ENCODE assay signal across 19 cellular contexts in genomic region chr1:147924813-147925212, GRCh38. TPM values are rescaled to one million over a fixed set of nuclear protein-coding genes. Genes with fewer than 3 reads are reported as not detected.
DNase-seq lines count a peak whose midpoint lies in the region; ATAC-seq and TF ChIP-seq lines count a peak whose summit lies in the region.
"Had no signal": no experiment of that assay in that cellular context is flagged by ENCODE, and none has a peak within 500 bp of the region (broad histone marks: within the 10 kb centered on the region; RNA-seq: fewer than 3 reads in every experiment).

No MANE protein-coding gene starts in this region.

- no peaks in the 10 kb centered on the region for H3K27me3 Mint-ChIP-seq in stimulated activated naive CD8-positive, alpha-beta T cell treated with anti-CD3 and anti-CD28 coated beads, Interleukin-15, Interleukin-2, amounts not matched to agents 100 ng/mL and 50 ng/mL, for 24 hours
- no peaks in the 10 kb centered on the region for H3K27me3 Mint-ChIP-seq in WTC11 (ENCODE audit: low read depth)

- TF ChIP-seq CTCF in WTC11 (IDR thresholded peaks at IDR 0.05): no peak
- TF ChIP-seq CTCF in epithelial cell of esophagus (IDR thresholded peaks at IDR 0.05; ENCODE audit: insufficient read depth, low read depth, low read length, missing control alignments): no peak

- no peaks in the 10 kb centered on the region for H3K36me3 Mint-ChIP-seq in stimulated activated naive CD8-positive, alpha-beta T cell treated with anti-CD3 and anti-CD28 coated beads, Interleukin-15, Interleukin-2, amounts not matched to agents 100 ng/mL and 50 ng/mL, for 24 hours (ENCODE audit: low read depth)
- no peaks in the 10 kb centered on the region for H3K36me3 Mint-ChIP-seq in WTC11

- CTCF ChIA-PET in WTC11 (lab: Charles Lee): interaction anchor here (1.0 kb wide), 1 partner anchor 32 kb away, joined by 3 read pairs; no protein-coding TSS in a partner anchor

- no peak overlapping the region for H3K4me3 Mint-ChIP-seq in stimulated activated naive CD8-positive, alpha-beta T cell treated with anti-CD3 and anti-CD28 coated beads, Interleukin-15, Interleukin-2, amounts not matched to agents 100 ng/mL and 50 ng/mL, for 24 hours
- H3K4me3 Mint-ChIP-seq in WTC11: no peak overlapping the region
- H3K4me3 Mint-ChIP-seq: HFFc6 had no signal

- H3K4me1 Mint-ChIP-seq in stimulated activated naive CD8-positive, alpha-beta T cell treated with anti-CD3 and anti-CD28 coated beads, Interleukin-15, Interleukin-2, amounts not matched to agents 100 ng/mL and 50 ng/mL, for 24 hours (ENCODE audit: low read depth): peaks cover 13% of the 10 kb centered on the region
- H3K4me1 Mint-ChIP-seq in WTC11: peaks cover 9% of the 10 kb centered on the region

- no peak for ATAC-seq in stimulated activated naive CD8-positive, alpha-beta T cell treated with anti-CD3 and anti-CD28 coated beads, Interleukin-15, Interleukin-2, amounts not matched to agents 100 U/mL and 50 U/mL, for 24 hours
- ATAC-seq in WTC11: no peak
- no peak for ATAC-seq in GM19455 (IDR thresholded peaks at IDR 0.05; ENCODE audit: unreplicated experiment)
- no peak for ATAC-seq in HG03045 (IDR thresholded peaks at IDR 0.05; ENCODE audit: unreplicated experiment)

- DNase-seq in stimulated activated naive CD8-positive, alpha-beta T cell treated with anti-CD3 and anti-CD28 coated beads, Interleukin-15, Interleukin-2, amounts not matched to agents 100 U/mL and 50 U/mL, for 24 hours: no peak
- no peak for DNase-seq in WTC11 (ENCODE audit: low spot score)
- peak; percentile 10 for DNase-seq in epithelial cell of esophagus (ENCODE audit: low read depth)
- no peak for DNase-seq in cardiac septum (ENCODE audit: low spot score)
- DNase-seq: BE2C, DMS53, GDM1, HFFc6, MV-4-11, NCI-H1694, NCI-H2081 treated with DMSO at 0.1 percent for 48 hours, NCI-H2171 treated with DMSO at 0.1 percent for 48 hours, NCI-H526, SIG-M5, SK-N-SH had no signal

- POLR2A ChIA-PET in WTC11 (lab: Charles Lee): interaction anchor here (0.6 kb wide), 1 partner anchor 93 kb away, joined by 3 read pairs; no protein-coding TSS in a partner anchor

- peak overlapping the region; percentile 41 for H3K27ac Mint-ChIP-seq in stimulated activated naive CD8-positive, alpha-beta T cell treated with anti-CD3 and anti-CD28 coated beads, Interleukin-15, Interleukin-2, amounts not matched to agents 100 ng/mL and 50 ng/mL, for 24 hours
- H3K27ac Mint-ChIP-seq in WTC11: peak overlapping the region; percentile 29; the same call in 1 of the 2 replicates
- H3K27ac Mint-ChIP-seq: HFFc6 had no signal

- H3K9me3 Mint-ChIP-seq in stimulated activated naive CD8-positive, alpha-beta T cell treated with anti-CD3 and anti-CD28 coated beads, Interleukin-15, Interleukin-2, amounts not matched to agents 100 ng/mL and 50 ng/mL, for 24 hours: no peaks in the 10 kb centered on the region
- no peaks in the 10 kb centered on the region for H3K9me3 Mint-ChIP-seq in WTC11
- H3K9me3 Mint-ChIP-seq: HFFc6 had no signal

- intact Hi-C loops in cardiac septum (cut with DNase I): no loop called here

- no peak overlapping the region for H3K4me3 ChIP-seq in epithelial cell of esophagus (ENCODE audit: low read length)

TF ChIP-seq in WTC11, 78 proteins besides CTCF, POLR2A, EP300 and RAD21:
- TF ChIP-seq ZNF423 (CRISPR knock-in tag; IDR thresholded peaks at IDR 0.05): no peak
- TF ChIP-seq TP53 (CRISPR knock-in tag; IDR thresholded peaks at IDR 0.05): no peak
- no peak for TF ChIP-seq OVOL2 (CRISPR knock-in tag; IDR thresholded peaks at IDR 0.05; ENCODE audit: borderline replicate concordance)
- no peak for TF ChIP-seq GABPB1 (CRISPR knock-in tag; IDR thresholded peaks at IDR 0.05)
- no peak for TF ChIP-seq GRHL2 (CRISPR knock-in tag; IDR thresholded peaks at IDR 0.05; ENCODE audit: insufficient replicate concordance, severe bottlenecking)
- no peak for TF ChIP-seq USF2 (CRISPR knock-in tag; IDR thresholded peaks at IDR 0.05)
- TF ChIP-seq ERG (CRISPR knock-in tag; IDR thresholded peaks at IDR 0.05): no peak
- TF ChIP-seq E2F1 (CRISPR knock-in tag; IDR thresholded peaks at IDR 0.05): no peak
- no peak for TF ChIP-seq ZNF425 (CRISPR knock-in tag; conservative IDR thresholded peaks at IDR 0.05)
- TF ChIP-seq SOX15 (CRISPR knock-in tag; IDR thresholded peaks at IDR 0.05): no peak

RNA-seq across cellular contexts. Expression of gene GPR89B, which starts 3.4 kb away (rescaled TPM):
- total RNA-seq in WTC11 (2021) (16.3 to 19.4 TPM (median 16.9 TPM) in 3 replicates), cardiac septum (6.2 TPM)

RNA-seq across cellular contexts. Expression of gene GJA8, which starts 22.2 kb away (rescaled TPM):
- not detected in 3 replicates for total RNA-seq in WTC11 (2021)
- total RNA-seq in cardiac septum: not detected
- total RNA-seq: A673, HFFc6 had no signal
